ENCODE assay signal across 1 cellular context in the genomic region with DNA sequence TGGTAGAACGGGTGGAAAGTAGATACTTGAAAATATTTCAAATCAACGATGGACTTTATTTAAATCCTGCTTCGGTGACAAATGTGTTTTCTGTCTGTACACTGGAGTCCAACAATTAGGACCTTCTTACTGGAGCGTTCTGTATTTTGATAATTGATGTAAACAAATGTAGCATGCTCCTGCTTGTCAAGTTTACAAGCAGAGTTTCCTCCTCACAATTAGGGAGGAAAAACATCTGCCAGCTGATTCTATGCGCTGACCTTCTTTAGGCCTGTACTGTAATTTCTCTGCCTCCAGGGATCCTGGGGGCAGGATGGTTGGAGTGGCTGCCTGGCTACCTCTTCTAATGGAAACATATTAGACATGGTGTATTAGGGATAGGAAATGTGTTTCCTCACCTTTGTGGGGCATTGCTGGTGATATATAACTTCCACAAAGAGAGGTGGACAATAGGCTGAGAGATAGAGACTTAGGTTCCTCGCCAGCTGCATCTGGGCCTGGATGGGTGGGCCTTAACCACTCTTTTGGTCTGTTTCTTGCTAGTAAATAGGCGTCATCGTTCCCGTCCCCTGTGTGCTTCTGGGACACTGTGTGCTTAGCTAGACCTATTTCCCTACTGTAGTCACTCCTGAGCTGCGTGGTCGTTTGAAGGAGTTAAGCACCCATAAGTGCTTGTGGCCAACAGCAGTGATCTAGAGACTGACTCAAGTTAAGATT.
TF ChIP-seq lines count a peak whose summit lies in the region.

No MANE protein-coding gene starts in this region.

TF ChIP-seq in IMR-90, 13 proteins besides CTCF, POLR2A, EP300 and RAD21:
- TF ChIP-seq, protein P1, sequence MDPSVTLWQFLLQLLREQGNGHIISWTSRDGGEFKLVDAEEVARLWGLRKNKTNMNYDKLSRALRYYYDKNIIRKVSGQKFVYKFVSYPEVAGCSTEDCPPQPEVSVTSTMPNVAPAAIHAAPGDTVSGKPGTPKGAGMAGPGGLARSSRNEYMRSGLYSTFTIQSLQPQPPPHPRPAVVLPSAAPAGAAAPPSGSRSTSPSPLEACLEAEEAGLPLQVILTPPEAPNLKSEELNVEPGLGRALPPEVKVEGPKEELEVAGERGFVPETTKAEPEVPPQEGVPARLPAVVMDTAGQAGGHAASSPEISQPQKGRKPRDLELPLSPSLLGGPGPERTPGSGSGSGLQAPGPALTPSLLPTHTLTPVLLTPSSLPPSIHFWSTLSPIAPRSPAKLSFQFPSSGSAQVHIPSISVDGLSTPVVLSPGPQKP (IDR thresholded peaks at IDR 0.05; ENCODE audit: borderline replicate concordance, low read depth, low read length), result no peak
- TF ChIP-seq CEBPB (IDR thresholded peaks at IDR 0.05; ENCODE audit: low read depth, low read length) (no peak), MXI1 (IDR thresholded peaks at IDR 0.05; ENCODE audit: borderline replicate concordance, low read depth, low read length) (no peak), MAZ (IDR thresholded peaks at IDR 0.05; ENCODE audit: borderline replicate concordance, low read depth, low read length) (no peak), RFX5 (IDR thresholded peaks at IDR 0.05; ENCODE audit: low read depth, low read length) (no peak), BHLHE40 (IDR thresholded peaks at IDR 0.05; ENCODE audit: low read depth, low read length) (no peak), RCOR1 (IDR thresholded peaks at IDR 0.05; ENCODE audit: insufficient replicate concordance, low read length) (no peak), SMC3 (IDR thresholded peaks at IDR 0.05; ENCODE audit: low read depth, low read length) (no peak), FOS (IDR thresholded peaks at IDR 0.05; ENCODE audit: low read depth, low read length) (no peak), NFE2L2 (IDR thresholded peaks at IDR 0.05; ENCODE audit: low read depth, low read length) (no peak), CHD1 (IDR thresholded peaks at IDR 0.05; ENCODE audit: low read depth, low read length) (no peak), MAFK (IDR thresholded peaks at IDR 0.05; ENCODE audit: low read depth, low read length) (no peak)
- TF ChIP-seq, protein P2, sequence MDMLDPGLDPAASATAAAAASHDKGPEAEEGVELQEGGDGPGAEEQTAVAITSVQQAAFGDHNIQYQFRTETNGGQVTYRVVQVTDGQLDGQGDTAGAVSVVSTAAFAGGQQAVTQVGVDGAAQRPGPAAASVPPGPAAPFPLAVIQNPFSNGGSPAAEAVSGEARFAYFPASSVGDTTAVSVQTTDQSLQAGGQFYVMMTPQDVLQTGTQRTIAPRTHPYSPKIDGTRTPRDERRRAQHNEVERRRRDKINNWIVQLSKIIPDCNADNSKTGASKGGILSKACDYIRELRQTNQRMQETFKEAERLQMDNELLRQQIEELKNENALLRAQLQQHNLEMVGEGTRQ (IDR thresholded peaks at IDR 0.05; ENCODE audit: low read depth, low read length), result no peak
